12 cellular contexts compared by ENCODE assay signal in the genomic region with DNA sequence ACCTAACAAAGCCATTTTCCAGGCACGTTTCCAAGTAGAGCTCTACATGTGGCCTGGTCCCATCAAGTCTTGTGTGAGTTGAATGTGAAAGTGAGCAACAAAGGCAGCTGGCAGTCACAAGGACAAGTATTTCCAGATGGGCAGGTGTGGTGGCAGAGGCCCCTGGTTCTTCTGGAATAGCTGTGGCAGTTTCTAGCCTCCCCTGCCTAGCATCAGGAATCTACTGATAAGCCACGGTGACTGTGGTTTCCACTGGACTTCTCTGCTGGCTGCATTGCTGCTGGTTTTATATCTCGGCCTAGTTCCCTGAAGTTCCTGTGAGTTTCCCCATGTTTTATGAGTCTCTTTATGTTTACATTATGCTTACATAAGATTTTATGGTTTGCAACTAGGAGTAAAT.
A peak's percentile ranks its signal among the peaks of the same experiment; 100 is the strongest.
DNase-seq lines count a peak whose midpoint lies in the region; ATAC-seq and TF ChIP-seq lines count a peak whose summit lies in the region.
"Had no signal": no experiment of that assay in that cellular context is flagged by ENCODE, and none has a peak within 500 bp of the region (broad histone marks: within the 10 kb centered on the region; RNA-seq: fewer than 3 reads in every experiment).

No MANE protein-coding gene starts in this region.

- no peaks in the 10 kb centered on the region for H3F3A ChIP-seq in Loucy (ENCODE audit: low read depth)

- H3K27me3 Mint-ChIP-seq in activated T-helper 2 cell treated with anti-CD3 and anti-CD28 coated beads, Interferon-gamma antibody, Interleukin-2, Interleukin-4, amounts not matched to agents 10 μg/mL and 5 μg/mL and 100 μg/mL, durations not matched to agents 14 hours and 24 hours and 36 hours (ENCODE audit: low read depth): no peaks in the 10 kb centered on the region
- H3K27me3 Mint-ChIP-seq: activated CD4-positive, alpha-beta T cell treated with anti-CD3 and anti-CD28 coated beads for 36 hours had no signal

- TF ChIP-seq POLR2A in GM18505 (IDR thresholded peaks at IDR 0.05; ENCODE audit: borderline replicate concordance, extremely low read depth, insufficient read depth, insufficient read length): no peak

- H3K27me3 ChIP-seq in Loucy (ENCODE audit: insufficient read depth, low read length, poor library complexity, severe bottlenecking) (no peaks in the 10 kb centered on the region), Panc1 (ENCODE audit: control insufficient read depth, insufficient read depth, low read length) (no peaks in the 10 kb centered on the region)
- H3K27me3 ChIP-seq: pancreas had no signal

- in situ Hi-C loops in Panc1 (cut with HindIII; ENCODE audit: low pct_unique_long_range_greater_than_20kb, low sequenced_read_pairs): no loop called here

- peak; percentile 68 for ATAC-seq in Panc1
- ATAC-seq in GM19395 (IDR thresholded peaks at IDR 0.05; ENCODE audit: unreplicated experiment): no peak
- ATAC-seq in GM18505 (IDR thresholded peaks at IDR 0.05; ENCODE audit: unreplicated experiment): no peak
- ATAC-seq in GM19035 (IDR thresholded peaks at IDR 0.05; ENCODE audit: unreplicated experiment): no peak
- ATAC-seq: activated CD4-positive, alpha-beta T cell treated with anti-CD3 and anti-CD28 coated beads for 36 hours; stimulated activated effector memory CD8-positive, alpha-beta T cell treated with anti-CD3 and anti-CD28 coated beads, Interleukin-12 subunit alpha, Interleukin-12 subunit beta, amount 100 ng/mL, for 72 hours had no signal

- H4K20me1 ChIP-seq in Loucy (ENCODE audit: insufficient read depth, low read length, poor library complexity, severe bottlenecking): no peaks in the 10 kb centered on the region

- H3K9me3 ChIP-seq in Loucy (ENCODE audit: insufficient read depth, low read depth, low read length) (no peaks in the 10 kb centered on the region), Panc1 (ENCODE audit: control insufficient read depth, insufficient read depth, low read depth, low read length) (no peaks in the 10 kb centered on the region)
- H3K9me3 ChIP-seq: pancreas had no signal

- H3K27ac ChIP-seq in Panc1 (ENCODE audit: low read length): no peak overlapping the region
- H3K27ac ChIP-seq: pancreas had no signal

- no peaks in the 10 kb centered on the region for H3K36me3 ChIP-seq in Loucy (ENCODE audit: insufficient read depth, low read length)
- H3K36me3 ChIP-seq in Panc1 (ENCODE audit: control insufficient read depth, insufficient read depth, low read length): no peaks in the 10 kb centered on the region
- H3K36me3 ChIP-seq: pancreas had no signal

- POLR2A ChIA-PET in Panc1 (lab: Charles Lee): no interaction called here

- H3K4me1 ChIP-seq in Loucy (ENCODE audit: insufficient read depth, low read length, poor library complexity, severe bottlenecking): peaks cover 34% of the 10 kb centered on the region
- H3K4me1 ChIP-seq in Panc1 (ENCODE audit: control insufficient read depth, insufficient read depth, low read length): no peaks in the 10 kb centered on the region

- no peak for TF ChIP-seq CTCF in Loucy (conservative IDR thresholded peaks at IDR 0.05; ENCODE audit: low read length)
- TF ChIP-seq CTCF in Panc1 (IDR thresholded peaks at IDR 0.05): no peak
- no peak for TF ChIP-seq CTCF in fibroblast of villous mesenchyme (IDR thresholded peaks at IDR 0.05; ENCODE audit: insufficient read depth, low read depth, low read length)

- H3K4me2 ChIP-seq in Loucy (ENCODE audit: low read depth, low read length, poor library complexity, severe bottlenecking): no peak overlapping the region

- H3K27ac Mint-ChIP-seq in activated T-helper 2 cell treated with anti-CD3 and anti-CD28 coated beads, Interferon-gamma antibody, Interleukin-2, Interleukin-4, amounts not matched to agents 10 μg/mL and 5 μg/mL and 100 μg/mL, durations not matched to agents 14 hours and 24 hours and 36 hours: no peak overlapping the region
- H3K27ac Mint-ChIP-seq: activated CD4-positive, alpha-beta T cell treated with anti-CD3 and anti-CD28 coated beads for 36 hours; stimulated activated effector memory CD8-positive, alpha-beta T cell treated with anti-CD3 and anti-CD28 coated beads, Interleukin-12 subunit alpha, Interleukin-12 subunit beta, amount 100 ng/mL, for 72 hours had no signal

- CTCF ChIA-PET in Panc1 (lab: Charles Lee): no interaction called here

- intact Hi-C loops in Panc1 (cut with micrococcal nuclease; ENCODE audit: unreplicated experiment): no loop called here
- intact Hi-C loops in activated T-helper 2 cell treated with anti-CD3 and anti-CD28 coated beads, Interferon-gamma antibody, Interleukin-2, Interleukin-4, amounts not matched to agents 10 μg/mL and 5 μg/mL and 100 μg/mL, durations not matched to agents 14 hours and 24 hours and 36 hours (cut with micrococcal nuclease): no loop called here

- DNase-seq in COR-L47 (lab: John Stamatoyannopoulos, UW) (peak; percentile 65), Panc1 (ENCODE audit: low read depth, low spot score) (no peak), fibroblast of villous mesenchyme (ENCODE audit: low read depth) (peak; percentile 89)
- no peak for DNase-seq in activated T-helper 2 cell treated with anti-CD3 and anti-CD28 coated beads, Interferon-gamma antibody, Interleukin-2, Interleukin-4, amounts not matched to agents 10 μg/mL and 5 μg/mL and 100 μg/mL, durations not matched to agents 14 hours and 24 hours and 36 hours (ENCODE audit: low spot score)
- DNase-seq: activated CD4-positive, alpha-beta T cell treated with anti-CD3 and anti-CD28 coated beads for 36 hours; NCI-H446 treated with DMSO at 0.1 percent for 48 hours; pancreas had no signal

- no peaks in the 10 kb centered on the region for H3K9me2 ChIP-seq in Loucy (replicated peaks; ENCODE audit: low read depth, low read length)

- no peak overlapping the region for H3K4me3 ChIP-seq in Loucy (ENCODE audit: low read length, poor library complexity, severe bottlenecking)
- H3K4me3 ChIP-seq in Panc1 (ENCODE audit: low read depth in 2 of 2, low read length in 2 of 2): no peak overlapping the region
- H3K4me3 ChIP-seq in fibroblast of villous mesenchyme (ENCODE audit: low read depth, low read length): no peak overlapping the region
- H3K4me3 ChIP-seq: pancreas had no signal

- H3K79me2 ChIP-seq in Loucy (ENCODE audit: insufficient read depth, low read length): no peaks in the 10 kb centered on the region

- BruUV-seq in Panc1 (replicated peaks; lab: Mats Ljungman, UMichigan): no TSS peak

- H3K9ac ChIP-seq in Loucy (ENCODE audit: low read depth, low read length, poor library complexity, severe bottlenecking): no peak overlapping the region

- H3K4me1 Mint-ChIP-seq in activated T-helper 2 cell treated with anti-CD3 and anti-CD28 coated beads, Interferon-gamma antibody, Interleukin-2, Interleukin-4, amounts not matched to agents 10 μg/mL and 5 μg/mL and 100 μg/mL, durations not matched to agents 14 hours and 24 hours and 36 hours (ENCODE audit: low read depth): no peaks in the 10 kb centered on the region
- H3K4me1 Mint-ChIP-seq: activated CD4-positive, alpha-beta T cell treated with anti-CD3 and anti-CD28 coated beads for 36 hours; stimulated activated effector memory CD8-positive, alpha-beta T cell treated with anti-CD3 and anti-CD28 coated beads, Interleukin-12 subunit alpha, Interleukin-12 subunit beta, amount 100 ng/mL, for 72 hours had no signal

- H3K9me3 Mint-ChIP-seq in activated T-helper 2 cell treated with anti-CD3 and anti-CD28 coated beads, Interferon-gamma antibody, Interleukin-2, Interleukin-4, amounts not matched to agents 10 μg/mL and 5 μg/mL and 100 μg/mL, durations not matched to agents 14 hours and 24 hours and 36 hours: no peaks in the 10 kb centered on the region
- H3K9me3 Mint-ChIP-seq: stimulated activated effector memory CD8-positive, alpha-beta T cell treated with anti-CD3 and anti-CD28 coated beads, Interleukin-12 subunit alpha, Interleukin-12 subunit beta, amount 100 ng/mL, for 72 hours had no signal

- H3K36me3 Mint-ChIP-seq in activated T-helper 2 cell treated with anti-CD3 and anti-CD28 coated beads, Interferon-gamma antibody, Interleukin-2, Interleukin-4, amounts not matched to agents 10 μg/mL and 5 μg/mL and 100 μg/mL, durations not matched to agents 14 hours and 24 hours and 36 hours (ENCODE audit: low read depth): no peaks in the 10 kb centered on the region
- H3K36me3 Mint-ChIP-seq: stimulated activated effector memory CD8-positive, alpha-beta T cell treated with anti-CD3 and anti-CD28 coated beads, Interleukin-12 subunit alpha, Interleukin-12 subunit beta, amount 100 ng/mL, for 72 hours had no signal

- no peak overlapping the region for H3K4me3 Mint-ChIP-seq in activated T-helper 2 cell treated with anti-CD3 and anti-CD28 coated beads, Interferon-gamma antibody, Interleukin-2, Interleukin-4, amounts not matched to agents 10 μg/mL and 5 μg/mL and 100 μg/mL, durations not matched to agents 14 hours and 24 hours and 36 hours (ENCODE audit: low read depth)
- H3K4me3 Mint-ChIP-seq: activated CD4-positive, alpha-beta T cell treated with anti-CD3 and anti-CD28 coated beads for 36 hours; stimulated activated effector memory CD8-positive, alpha-beta T cell treated with anti-CD3 and anti-CD28 coated beads, Interleukin-12 subunit alpha, Interleukin-12 subunit beta, amount 100 ng/mL, for 72 hours had no signal

- H2AFZ ChIP-seq in Loucy (ENCODE audit: low read length): peak overlapping the region; percentile 6

Comparison
In these comparisons a context has a peak if more than half of its experiments do, and no peak if none do; other contexts are left out.
1. DNase-seq: peak in COR-L47 (single experiment) and fibroblast of villous mesenchyme (single experiment); none in Panc1 (single experiment) and activated T-helper 2 cell treated with anti-CD3 and anti-CD28 coated beads, Interferon-gamma antibody, Interleukin-2, Interleukin-4, amounts not matched to agents 10 μg/mL and 5 μg/mL and 100 μg/mL, durations not matched to agents 14 hours and 24 hours and 36 hours (single experiment).